ENCODE assay signal across 6 cellular contexts in genomic region chr17:28576016-28576415, GRCh38. TPM values are rescaled to one million over a fixed set of nuclear protein-coding genes. Genes with fewer than 3 reads are reported as not detected.
DNase-seq lines count a peak whose midpoint lies in the region; ATAC-seq and TF ChIP-seq lines count a peak whose summit lies in the region.
"Not testable (repeated sequence)": the region's sequence is repeated elsewhere in the genome, so short reads cannot be mapped to it uniquely, and the experiment has no call there.

No MANE protein-coding gene starts in this region.

- H3K9me3 ChIP-seq in BE2C; HCT116 (ENCODE audit: control insufficient read depth in 1 of 2, insufficient read depth in 1 of 2, low read depth in 1 of 2, low read length in 2 of 2); fibroblast of lung (ENCODE audit: control insufficient read depth, insufficient read depth, low read depth, low read length): not testable (repeated sequence)

- ATAC-seq in HCT116; activated naive CD8-positive, alpha-beta T cell treated with anti-CD3 and anti-CD28 coated beads, Interleukin-2, amount 10 ng/mL, durations not matched to agents 7 days and 5 days (ENCODE audit: low read depth): not testable (repeated sequence)

- H3K9me3 Mint-ChIP-seq in activated naive CD8-positive, alpha-beta T cell treated with anti-CD3 and anti-CD28 coated beads, Interleukin-2, amount 10 ng/mL, durations not matched to agents 7 days and 5 days; nephron: not testable (repeated sequence)

- H3K4me3 ChIP-seq in BE2C (ENCODE audit: low read depth, low read length), result peak overlapping the region; percentile 48
- peak overlapping the region; percentile 30 to 34; a peak in 3 of 4 replicates for H3K4me3 ChIP-seq in HCT116 (replicated peaks in 1 of 2; ENCODE audit: low read depth in 1 of 2, low read length in 2 of 2)
- not testable (repeated sequence) for H3K4me3 ChIP-seq in fibroblast of lung (replicated peaks in 1 of 4; ENCODE audit: control extremely low read depth in 1 of 4, insufficient read depth in 1 of 4, low read depth in 3 of 4, low read length in 4 of 4)

- CTCF ChIA-PET in HCT116 (lab: Charles Lee), result not testable (repeated sequence)

- POLR2A ChIA-PET in HCT116 (lab: Charles Lee), result not testable (repeated sequence)
- POLR2A ChIA-PET in activated naive CD8-positive, alpha-beta T cell treated with anti-CD3 and anti-CD28 coated beads, Interleukin-2, amount 10 ng/mL, durations not matched to agents 7 days and 5 days (lab: Charles Lee), result interaction anchor here (0.5 to 3.7 kb wide), 7 partner anchors 14 to 401 kb away, joined by 3 to 33 read pairs (median 5); partner anchors contain the start of genes BLTP2, PROCA1 and SPAG5

- H3K79me2 ChIP-seq in HCT116 (ENCODE audit: insufficient read depth, low read length); fibroblast of lung (ENCODE audit: control insufficient read depth, insufficient read depth, low read length): not testable (repeated sequence)

- not testable (repeated sequence) for DNase-seq in BE2C; HCT116 (ENCODE audit: low read depth, low spot score); activated naive CD8-positive, alpha-beta T cell treated with anti-CD3 and anti-CD28 coated beads, Interleukin-2, amount 10 ng/mL, durations not matched to agents 7 days and 5 days; fibroblast of lung (ENCODE audit: low read depth in 2 of 2)

- H3K27me3 Mint-ChIP-seq in activated naive CD8-positive, alpha-beta T cell treated with anti-CD3 and anti-CD28 coated beads, Interleukin-2, amount 10 ng/mL, durations not matched to agents 7 days and 5 days; nephron (ENCODE audit: low read depth): not testable (repeated sequence)

- H2AFZ ChIP-seq in HCT116 (ENCODE audit: low read depth, low read length, poor library complexity, severe bottlenecking); fibroblast of lung (ENCODE audit: low read length): not testable (repeated sequence)

- H3K4me2 ChIP-seq in HCT116 (ENCODE audit: low read length), result peak overlapping the region; percentile 50; the same call in 1 of the 2 replicates
- peak overlapping the region; percentile 7 for H3K4me2 ChIP-seq in fibroblast of lung (ENCODE audit: extremely low read depth, insufficient read depth, low read length)

- not testable (repeated sequence) for TF ChIP-seq POLR2A in HCT116 (IDR thresholded peaks at IDR 0.05; ENCODE audit: borderline replicate concordance, extremely low read depth, insufficient read depth, insufficient read length)

- TF ChIP-seq CTCF in BE2C (IDR thresholded peaks at IDR 0.05; ENCODE audit: low read depth, low read length); HCT116 (IDR thresholded peaks at IDR 0.05 in 2 of 3, conservative IDR thresholded peaks at IDR 0.05 in 1 of 3; ENCODE audit: borderline replicate concordance in 1 of 3, insufficient read depth in 1 of 3, low read depth in 2 of 3, low read length in 2 of 3); VCaP (conservative IDR thresholded peaks at IDR 0.05); fibroblast of lung (conservative IDR thresholded peaks at IDR 0.05 in 1 of 2, IDR thresholded peaks at IDR 0.05 in 1 of 2; ENCODE audit: low read depth in 1 of 2, low read length in 2 of 2); nephron (IDR thresholded peaks at IDR 0.05; ENCODE audit: unreplicated experiment in 3 of 3): not testable (repeated sequence)

- RAD21 ChIA-PET in HCT116 (lab: Charles Lee; ENCODE audit: low non-redundant PET in 1 of 2, low total read pairs in 2 of 2, uncharacterized antibody in 2 of 2, unreplicated experiment in 2 of 2), result not testable (repeated sequence)

- H3K27ac ChIP-seq in HCT116 (ENCODE audit: low read depth, low read length); fibroblast of lung (ENCODE audit: insufficient read depth, low read length): not testable (repeated sequence)
- H3K27ac ChIP-seq in VCaP, result peak overlapping the region; percentile 62

- peaks cover 22% of the 10 kb centered on the region for H3K4me1 Mint-ChIP-seq in activated naive CD8-positive, alpha-beta T cell treated with anti-CD3 and anti-CD28 coated beads, Interleukin-2, amount 10 ng/mL, durations not matched to agents 7 days and 5 days
- H3K4me1 Mint-ChIP-seq in nephron, result peaks cover 14% of the 10 kb centered on the region

- not testable (repeated sequence) for H3K9ac ChIP-seq in HCT116 (ENCODE audit: low read length); fibroblast of lung (ENCODE audit: insufficient read depth, low read length)

- peaks cover 24% of the 10 kb centered on the region for H3K36me3 Mint-ChIP-seq in activated naive CD8-positive, alpha-beta T cell treated with anti-CD3 and anti-CD28 coated beads, Interleukin-2, amount 10 ng/mL, durations not matched to agents 7 days and 5 days
- H3K36me3 Mint-ChIP-seq in nephron (ENCODE audit: low read depth), result peaks cover 14% of the 10 kb centered on the region

- TF ChIP-seq RAD21 in HCT116 (IDR thresholded peaks at IDR 0.05; ENCODE audit: low read depth), result not testable (repeated sequence)

- not testable (repeated sequence) for BruUV-seq in HCT116 (replicated peaks; lab: Mats Ljungman, UMichigan)

- H3K9me2 ChIP-seq in HCT116 (ENCODE audit: insufficient read depth), result not testable (repeated sequence)

- peak overlapping the region; percentile 92 for H3K4me3 Mint-ChIP-seq in activated naive CD8-positive, alpha-beta T cell treated with anti-CD3 and anti-CD28 coated beads, Interleukin-2, amount 10 ng/mL, durations not matched to agents 7 days and 5 days
- peak overlapping the region; percentile 47 to 76 (median 58) for H3K4me3 Mint-ChIP-seq in nephron

- not testable (repeated sequence) for H4K20me1 ChIP-seq in HCT116 (ENCODE audit: insufficient read depth); fibroblast of lung (ENCODE audit: control insufficient read depth, extremely low read depth, insufficient read depth, low read length)

- H3K36me3 ChIP-seq in BE2C (peaks cover 14% of the 10 kb centered on the region), HCT116 (ENCODE audit: control insufficient read depth in 1 of 2, insufficient read depth in 2 of 2, low read length in 2 of 2) (peaks cover 16 to 24% of the 10 kb centered on the region in 2 experiments; a peak in 3 of 4 replicates)
- not testable (repeated sequence) for H3K36me3 ChIP-seq in fibroblast of lung (ENCODE audit: control insufficient read depth, insufficient read depth, low read length)

- peak overlapping the region; percentile 89 for H3K27ac Mint-ChIP-seq in activated naive CD8-positive, alpha-beta T cell treated with anti-CD3 and anti-CD28 coated beads, Interleukin-2, amount 10 ng/mL, durations not matched to agents 7 days and 5 days
- H3K27ac Mint-ChIP-seq in nephron, result not testable (repeated sequence)

- H3K27me3 ChIP-seq in BE2C; HCT116 (ENCODE audit: insufficient read depth, low read length); fibroblast of lung (ENCODE audit: control insufficient read depth, insufficient read depth, low read length): not testable (repeated sequence)

- H3K4me1 ChIP-seq in BE2C, result peaks cover 12% of the 10 kb centered on the region
- peaks cover 6 to 19% of the 10 kb centered on the region in 2 experiments; a peak in 3 of 4 replicates for H3K4me1 ChIP-seq in HCT116 (ENCODE audit: control insufficient read depth in 1 of 2, insufficient read depth in 2 of 2, low read length in 2 of 2)
- not testable (repeated sequence) for H3K4me1 ChIP-seq in fibroblast of lung (ENCODE audit: control insufficient read depth, extremely low read depth, insufficient read depth, low read length)

- intact Hi-C loops in HCT116 (cut with micrococcal nuclease), result not testable (repeated sequence)

RNA-seq across cellular contexts. Expression of gene ALDOC, which starts 0.7 kb away (rescaled TPM):
- polyA plus RNA-seq in BE2C (2012; ENCODE audit: insufficient read depth, insufficient read length, low read depth), result 30.9 TPM
- total RNA-seq in HCT116 (2021; ENCODE audit: unreplicated experiment), result 82.8 TPM
- polyA plus RNA-seq in HCT116 (2012), result 379 and 483 TPM in 2 replicates
- total RNA-seq in activated naive CD8-positive, alpha-beta T cell treated with anti-CD3 and anti-CD28 coated beads, Interleukin-2, amount 10 ng/mL, durations not matched to agents 7 days and 5 days, result 100 to 1,000 TPM; 142 to 154 TPM
- 59.3 and 91.3 TPM in 2 replicates for total RNA-seq in fibroblast of lung
- 47.3 and 111 TPM in 2 replicates for polyA plus RNA-seq in fibroblast of lung
- 30.1 and 73.5 TPM in 2 replicates for polyA plus RNA-seq in fibroblast of lung (2012)
- polyA minus RNA-seq in fibroblast of lung (ENCODE audit: low replicate concordance), result 57.6 and 181 TPM in 2 replicates

RNA-seq across cellular contexts. Expression of gene PIGS, which starts 4.7 kb away (rescaled TPM):
- 73.0 TPM for polyA plus RNA-seq in BE2C (2012; ENCODE audit: insufficient read depth, insufficient read length, low read depth)
- total RNA-seq in HCT116 (2021; ENCODE audit: unreplicated experiment) (45.8 TPM), fibroblast of lung (32.6 and 53.7 TPM in 2 replicates)
- polyA plus RNA-seq in HCT116 (2012), result 48.3 and 52.0 TPM in 2 replicates
- 10 to 100 TPM; 60.5 to 63.1 TPM for total RNA-seq in activated naive CD8-positive, alpha-beta T cell treated with anti-CD3 and anti-CD28 coated beads, Interleukin-2, amount 10 ng/mL, durations not matched to agents 7 days and 5 days
- 59.9 and 68.4 TPM in 2 replicates for polyA plus RNA-seq in fibroblast of lung
- polyA plus RNA-seq in fibroblast of lung (2012), result 58.8 and 77.4 TPM in 2 replicates
- 126 and 153 TPM in 2 replicates for polyA minus RNA-seq in fibroblast of lung (ENCODE audit: low replicate concordance)

RNA-seq across cellular contexts. Expression of gene SPAG5, which starts 22.8 kb away (rescaled TPM):
- 16.4 TPM for polyA plus RNA-seq in BE2C (2012; ENCODE audit: insufficient read depth, insufficient read length, low read depth)
- total RNA-seq in HCT116 (2021; ENCODE audit: unreplicated experiment), result 94.9 TPM
- polyA plus RNA-seq in HCT116 (2012), result 77.7 and 92.1 TPM in 2 replicates
- 100 to 1,000 TPM; 109 to 118 TPM for total RNA-seq in activated naive CD8-positive, alpha-beta T cell treated with anti-CD3 and anti-CD28 coated beads, Interleukin-2, amount 10 ng/mL, durations not matched to agents 7 days and 5 days
- total RNA-seq in fibroblast of lung, result 1.5 and 13.7 TPM in 2 replicates
- polyA plus RNA-seq in fibroblast of lung, result 12.0 and 48.8 TPM in 2 replicates
- polyA plus RNA-seq in fibroblast of lung (2012), result 7.1 and 35.4 TPM in 2 replicates
- polyA minus RNA-seq in fibroblast of lung (ENCODE audit: low replicate concordance), result 21.9 and 102 TPM in 2 replicates

RNA-seq across cellular contexts. Expression of gene UNC119, which starts 23.6 kb away (rescaled TPM):
- polyA plus RNA-seq in BE2C (2012; ENCODE audit: insufficient read depth, insufficient read length, low read depth), result 22.6 TPM
- total RNA-seq in HCT116 (2021; ENCODE audit: unreplicated experiment), result 43.2 TPM
- polyA plus RNA-seq in HCT116 (2012), result 36.9 and 40.4 TPM in 2 replicates
- total RNA-seq in activated naive CD8-positive, alpha-beta T cell treated with anti-CD3 and anti-CD28 coated beads, Interleukin-2, amount 10 ng/mL, durations not matched to agents 7 days and 5 days, result 10 to 100 TPM; 54.9 to 57.8 TPM
- 16.9 and 19.2 TPM in 2 replicates for total RNA-seq in fibroblast of lung
- 24.6 and 26.4 TPM in 2 replicates for polyA plus RNA-seq in fibroblast of lung
- 16.2 and 17.3 TPM in 2 replicates for polyA plus RNA-seq in fibroblast of lung (2012)
- 16.2 and 23.9 TPM in 2 replicates for polyA minus RNA-seq in fibroblast of lung (ENCODE audit: low replicate concordance)

RNA-seq across cellular contexts. Expression of gene RSKR, which starts 38.0 kb away (rescaled TPM):
- polyA plus RNA-seq in BE2C (2012; ENCODE audit: insufficient read depth, insufficient read length, low read depth), result 10.1 TPM
- 18.9 TPM for total RNA-seq in HCT116 (2021; ENCODE audit: unreplicated experiment)
- 9.5 and 9.7 TPM in 2 replicates for polyA plus RNA-seq in HCT116 (2012)
- total RNA-seq in activated naive CD8-positive, alpha-beta T cell treated with anti-CD3 and anti-CD28 coated beads, Interleukin-2, amount 10 ng/mL, durations not matched to agents 7 days and 5 days, result 10 to 100 TPM; 20.7 to 24.9 TPM
- 3.8 and 4.1 TPM in 2 replicates for total RNA-seq in fibroblast of lung
- polyA plus RNA-seq in fibroblast of lung, result 1.8 and 2.5 TPM in 2 replicates
- polyA plus RNA-seq in fibroblast of lung (2012), result 1.0 and 1.4 TPM in 2 replicates
- 4.2 and 6.8 TPM in 2 replicates for polyA minus RNA-seq in fibroblast of lung (ENCODE audit: low replicate concordance)
